7 cellular contexts compared by ENCODE assay signal in the genomic region with DNA sequence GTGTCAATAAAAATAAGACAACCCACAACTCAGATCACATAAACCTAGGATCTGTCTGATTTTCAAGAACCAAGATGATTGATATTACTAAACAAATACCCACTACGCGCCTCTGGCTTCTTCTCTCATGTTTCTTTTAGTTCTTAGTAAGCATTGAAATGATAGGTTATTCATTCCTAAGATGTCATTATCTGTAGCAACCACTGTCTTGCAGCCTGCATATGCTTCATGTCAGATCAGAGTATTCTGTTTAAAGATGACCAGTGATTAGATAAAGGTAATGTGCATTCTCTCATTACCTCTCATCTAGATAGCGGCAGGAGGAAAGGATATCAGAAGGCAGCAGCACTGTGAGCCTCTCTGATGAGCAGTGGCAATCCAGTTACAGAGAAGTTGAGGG.
"Had no signal": no experiment of that assay in that cellular context is flagged by ENCODE, and none has a peak within 500 bp of the region (broad histone marks: within the 10 kb centered on the region; RNA-seq: fewer than 3 reads in every experiment).

No MANE protein-coding gene starts in this region.

- H3K27ac Mint-ChIP-seq: GM23338, H9, IgD-negative memory B cell had no signal

- H2AFZ ChIP-seq: GM23338 had no signal

- H3K4me2 ChIP-seq: GM23338 had no signal

- ATAC-seq: GM23338 had no signal

- H3K4me1 Mint-ChIP-seq: GM23338, IgD-negative memory B cell had no signal

- FAIRE-seq: H1, H54, HTR-8/SVneo had no signal

- H3K9me3 Mint-ChIP-seq: GM23338, H9, IgD-negative memory B cell had no signal

- H3K4me3 ChIP-seq: GM23338 had no signal

- H3K4me3 Mint-ChIP-seq: GM23338, H9, IgD-negative memory B cell had no signal

- DNase-seq: H9, HCEC 1CT had no signal

- H3K36me3 Mint-ChIP-seq: IgD-negative memory B cell had no signal
